In genomic region chr11:22681281-22681812, GRCh38 we compare ENCODE assay signal across 1 cellular context.
TF ChIP-seq lines count a peak whose summit lies in the region.

No MANE protein-coding gene starts in this region.

TF ChIP-seq in HepG2, 621 proteins besides CTCF, POLR2A, EP300 and RAD21 (continued from another document):
- TF ChIP-seq DPF2 (CRISPR knock-in tag; IDR thresholded peaks at IDR 0.05; ENCODE audit: borderline replicate concordance, low read depth) (no peak), CBX2 (IDR thresholded peaks at IDR 0.05; ENCODE audit: low read depth, low read length) (no peak), CBX2 (CRISPR knock-in tag; IDR thresholded peaks at IDR 0.05; ENCODE audit: low read depth) (no peak), POLR2G (IDR thresholded peaks at IDR 0.05; ENCODE audit: low read depth, low read length) (no peak), CREB3 (CRISPR knock-in tag; IDR thresholded peaks at IDR 0.05) (no peak)
- TF ChIP-seq, protein P1, sequence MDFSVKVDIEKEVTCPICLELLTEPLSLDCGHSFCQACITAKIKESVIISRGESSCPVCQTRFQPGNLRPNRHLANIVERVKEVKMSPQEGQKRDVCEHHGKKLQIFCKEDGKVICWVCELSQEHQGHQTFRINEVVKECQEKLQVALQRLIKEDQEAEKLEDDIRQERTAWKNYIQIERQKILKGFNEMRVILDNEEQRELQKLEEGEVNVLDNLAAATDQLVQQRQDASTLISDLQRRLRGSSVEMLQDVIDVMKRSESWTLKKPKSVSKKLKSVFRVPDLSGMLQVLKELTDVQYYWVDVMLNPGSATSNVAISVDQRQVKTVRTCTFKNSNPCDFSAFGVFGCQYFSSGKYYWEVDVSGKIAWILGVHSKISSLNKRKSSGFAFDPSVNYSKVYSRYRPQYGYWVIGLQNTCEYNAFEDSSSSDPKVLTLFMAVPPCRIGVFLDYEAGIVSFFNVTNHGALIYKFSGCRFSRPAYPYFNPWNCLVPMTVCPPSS (IDR thresholded peaks at IDR 0.05), result no peak
- TF ChIP-seq, protein P2, sequence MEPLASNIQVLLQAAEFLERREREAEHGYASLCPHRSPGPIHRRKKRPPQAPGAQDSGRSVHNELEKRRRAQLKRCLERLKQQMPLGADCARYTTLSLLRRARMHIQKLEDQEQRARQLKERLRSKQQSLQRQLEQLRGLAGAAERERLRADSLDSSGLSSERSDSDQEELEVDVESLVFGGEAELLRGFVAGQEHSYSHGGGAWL (CRISPR knock-in tag; IDR thresholded peaks at IDR 0.05), result no peak
- TF ChIP-seq, protein P3, sequence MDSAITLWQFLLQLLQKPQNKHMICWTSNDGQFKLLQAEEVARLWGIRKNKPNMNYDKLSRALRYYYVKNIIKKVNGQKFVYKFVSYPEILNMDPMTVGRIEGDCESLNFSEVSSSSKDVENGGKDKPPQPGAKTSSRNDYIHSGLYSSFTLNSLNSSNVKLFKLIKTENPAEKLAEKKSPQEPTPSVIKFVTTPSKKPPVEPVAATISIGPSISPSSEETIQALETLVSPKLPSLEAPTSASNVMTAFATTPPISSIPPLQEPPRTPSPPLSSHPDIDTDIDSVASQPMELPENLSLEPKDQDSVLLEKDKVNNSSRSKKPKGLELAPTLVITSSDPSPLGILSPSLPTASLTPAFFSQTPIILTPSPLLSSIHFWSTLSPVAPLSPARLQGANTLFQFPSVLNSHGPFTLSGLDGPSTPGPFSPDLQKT (CRISPR knock-in tag; IDR thresholded peaks at IDR 0.05; ENCODE audit: borderline replicate concordance), result no peak
